2 cellular contexts compared by ENCODE assay signal in the genomic region with DNA sequence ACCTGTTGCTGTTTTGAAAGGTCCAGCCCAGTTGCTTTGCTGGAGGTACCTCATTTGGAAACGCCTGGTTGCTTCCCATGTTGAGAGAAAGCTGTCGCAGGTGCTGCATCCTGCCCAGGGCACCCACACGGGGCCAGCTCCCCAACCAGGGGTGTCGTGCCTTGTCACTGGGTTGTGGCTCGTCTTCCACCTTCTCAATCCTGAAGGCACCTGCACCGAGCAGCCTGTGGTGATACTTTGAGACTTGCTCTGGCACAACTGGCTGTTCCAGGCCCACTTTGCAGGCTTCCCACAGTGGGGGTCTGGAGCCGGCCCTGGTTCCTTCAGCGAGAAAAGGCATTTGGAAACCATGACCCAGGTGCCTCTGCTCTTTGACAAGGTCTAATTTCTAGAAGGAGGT.
TF ChIP-seq lines count a peak whose summit lies in the region.

No MANE protein-coding gene starts in this region.

TF ChIP-seq in SK-N-SH, 30 proteins besides CTCF, POLR2A, EP300 and RAD21 (continued from another document):
- no peak for TF ChIP-seq ZBTB33 (IDR thresholded peaks at IDR 0.05; ENCODE audit: borderline replicate concordance, low read depth)

TF ChIP-seq in SK-N-SH treated with all-trans-retinoic acid at 6 μM for 48 hours, 23 proteins besides CTCF, POLR2A, EP300 and RAD21 (continued from another document):
- TF ChIP-seq, protein P1, sequence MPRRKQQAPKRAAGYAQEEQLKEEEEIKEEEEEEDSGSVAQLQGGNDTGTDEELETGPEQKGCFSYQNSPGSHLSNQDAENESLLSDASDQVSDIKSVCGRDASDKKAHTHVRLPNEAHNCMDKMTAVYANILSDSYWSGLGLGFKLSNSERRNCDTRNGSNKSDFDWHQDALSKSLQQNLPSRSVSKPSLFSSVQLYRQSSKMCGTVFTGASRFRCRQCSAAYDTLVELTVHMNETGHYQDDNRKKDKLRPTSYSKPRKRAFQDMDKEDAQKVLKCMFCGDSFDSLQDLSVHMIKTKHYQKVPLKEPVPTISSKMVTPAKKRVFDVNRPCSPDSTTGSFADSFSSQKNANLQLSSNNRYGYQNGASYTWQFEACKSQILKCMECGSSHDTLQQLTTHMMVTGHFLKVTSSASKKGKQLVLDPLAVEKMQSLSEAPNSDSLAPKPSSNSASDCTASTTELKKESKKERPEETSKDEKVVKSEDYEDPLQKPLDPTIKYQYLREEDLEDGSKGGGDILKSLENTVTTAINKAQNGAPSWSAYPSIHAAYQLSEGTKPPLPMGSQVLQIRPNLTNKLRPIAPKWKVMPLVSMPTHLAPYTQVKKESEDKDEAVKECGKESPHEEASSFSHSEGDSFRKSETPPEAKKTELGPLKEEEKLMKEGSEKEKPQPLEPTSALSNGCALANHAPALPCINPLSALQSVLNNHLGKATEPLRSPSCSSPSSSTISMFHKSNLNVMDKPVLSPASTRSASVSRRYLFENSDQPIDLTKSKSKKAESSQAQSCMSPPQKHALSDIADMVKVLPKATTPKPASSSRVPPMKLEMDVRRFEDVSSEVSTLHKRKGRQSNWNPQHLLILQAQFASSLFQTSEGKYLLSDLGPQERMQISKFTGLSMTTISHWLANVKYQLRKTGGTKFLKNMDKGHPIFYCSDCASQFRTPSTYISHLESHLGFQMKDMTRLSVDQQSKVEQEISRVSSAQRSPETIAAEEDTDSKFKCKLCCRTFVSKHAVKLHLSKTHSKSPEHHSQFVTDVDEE (CRISPR knock-in tag; IDR thresholded peaks at IDR 0.05), result no peak
- no peak for TF ChIP-seq SNAI2 (CRISPR knock-in tag; IDR thresholded peaks at IDR 0.05)
- no peak for TF ChIP-seq PATZ1 (CRISPR knock-in tag; IDR thresholded peaks at IDR 0.05; ENCODE audit: borderline replicate concordance)
- no peak for TF ChIP-seq ZFP30 (CRISPR knock-in tag; IDR thresholded peaks at IDR 0.05)
- TF ChIP-seq ZFP3 (CRISPR knock-in tag; IDR thresholded peaks at IDR 0.05), result no peak
- TF ChIP-seq ISL1 (CRISPR knock-in tag; IDR thresholded peaks at IDR 0.05), result no peak
- TF ChIP-seq, protein P2, sequence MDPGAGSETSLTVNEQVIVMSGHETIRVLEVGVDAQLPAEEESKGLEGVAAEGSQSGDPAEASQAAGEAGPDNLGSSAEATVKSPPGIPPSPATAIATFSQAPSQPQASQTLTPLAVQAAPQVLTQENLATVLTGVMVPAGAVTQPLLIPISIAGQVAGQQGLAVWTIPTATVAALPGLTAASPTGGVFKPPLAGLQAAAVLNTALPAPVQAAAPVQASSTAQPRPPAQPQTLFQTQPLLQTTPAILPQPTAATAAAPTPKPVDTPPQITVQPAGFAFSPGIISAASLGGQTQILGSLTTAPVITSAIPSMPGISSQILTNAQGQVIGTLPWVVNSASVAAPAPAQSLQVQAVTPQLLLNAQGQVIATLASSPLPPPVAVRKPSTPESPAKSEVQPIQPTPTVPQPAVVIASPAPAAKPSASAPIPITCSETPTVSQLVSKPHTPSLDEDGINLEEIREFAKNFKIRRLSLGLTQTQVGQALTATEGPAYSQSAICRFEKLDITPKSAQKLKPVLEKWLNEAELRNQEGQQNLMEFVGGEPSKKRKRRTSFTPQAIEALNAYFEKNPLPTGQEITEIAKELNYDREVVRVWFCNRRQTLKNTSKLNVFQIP (CRISPR knock-in tag; IDR thresholded peaks at IDR 0.05; ENCODE audit: borderline replicate concordance, low read depth), result no peak
- no peak for TF ChIP-seq ZNF8 (CRISPR knock-in tag; IDR thresholded peaks at IDR 0.05)
